In genomic region chr4:150005537-150005936, GRCh38 we compare ENCODE assay signal across 1 cellular context.
TF ChIP-seq lines count a peak whose summit lies in the region.

No MANE protein-coding gene starts in this region.

TF ChIP-seq in GM23338, 12 proteins besides CTCF, POLR2A, EP300 and RAD21 (continued from another document):
- TF ChIP-seq ZNF462 (CRISPR knock-in tag; IDR thresholded peaks at IDR 0.05) (no peak), JUNB (IDR thresholded peaks at IDR 0.05; ENCODE audit: unreplicated experiment) (no peak), ZNF331 (CRISPR knock-in tag; IDR thresholded peaks at IDR 0.05; ENCODE audit: low read depth) (no peak), STAT1 (IDR thresholded peaks at IDR 0.05; ENCODE audit: unreplicated experiment) (no peak), CREB1 (CRISPR knock-in tag; IDR thresholded peaks at IDR 0.05; ENCODE audit: low read depth) (no peak), NANOG (IDR thresholded peaks at IDR 0.05; ENCODE audit: borderline replicate concordance) (no peak), ETS1 (IDR thresholded peaks at IDR 0.05) (no peak)
